Comparison of ENCODE assay signal across 18 cellular contexts in genomic region chr3:15612001-15612400, GRCh38. TPM values are rescaled to one million over a fixed set of nuclear protein-coding genes. Genes with fewer than 3 reads are reported as not detected.
DNase-seq lines count a peak whose midpoint lies in the region; ATAC-seq, FAIRE-seq and TF ChIP-seq lines count a peak whose summit lies in the region.
"Had no signal": no experiment of that assay in that cellular context is flagged by ENCODE, and none has a peak within 500 bp of the region (broad histone marks: within the 10 kb centered on the region; RNA-seq: fewer than 3 reads in every experiment).

No MANE protein-coding gene starts in this region.

- no peaks in the 10 kb centered on the region; the same call in 1 of the 2 replicates for H3K36me3 ChIP-seq in Panc1 (ENCODE audit: control insufficient read depth, insufficient read depth, low read length)
- H3K36me3 ChIP-seq: BLaER1 treated with 17β-estradiol and CSF1 and Interleukin-3, amounts not matched to agents 10 nM and 100 nM had no signal

- no peaks in the 10 kb centered on the region for H3K27me3 Mint-ChIP-seq in activated naive CD4-positive, alpha-beta T cell treated with anti-CD3 and anti-CD28 coated beads, Interleukin-2, amount 50 U/mL, for 24 hours
- H3K27me3 Mint-ChIP-seq in activated CD8-positive, alpha-beta memory T cell treated with anti-CD3 and anti-CD28 coated beads, Interleukin-2, amount 10 ng/mL, durations not matched to agents 7 days and 5 days, result no peaks in the 10 kb centered on the region

- intact Hi-C loops in Panc1 (cut with micrococcal nuclease; ENCODE audit: unreplicated experiment), result no loop called here

- BruUV-seq in Panc1 (replicated peaks; lab: Mats Ljungman, UMichigan), result no TSS peak

- POLR2A ChIA-PET in Panc1 (lab: Charles Lee), result interaction anchor here (0.7 kb wide), 1 partner anchor 27 kb away, joined by 3 read pairs; no protein-coding TSS in a partner anchor

- no peak for DNase-seq in activated naive CD4-positive, alpha-beta T cell treated with anti-CD3 and anti-CD28 coated beads, Interleukin-2, amount 50 U/mL, for 72 hours (ENCODE audit: low spot score in 2 of 2)
- DNase-seq in Panc1 (ENCODE audit: low read depth, low spot score) (no peak), SK-N-DZ (ENCODE audit: low spot score) (no peak), putamen (ENCODE audit: low spot score) (no peak), inferior parietal cortex (ENCODE audit: extremely low spot score) (no peak)
- no peak for DNase-seq in activated CD8-positive, alpha-beta memory T cell treated with anti-CD3 and anti-CD28 coated beads, Interleukin-2, amount 10 ng/mL, durations not matched to agents 7 days and 5 days
- DNase-seq: DMS 273 treated with DMSO at 0.1 percent for 48 hours, DND-41, KG1, NCI-H2029, NCI-H2171, NCI-H526, SIG-M5 had no signal

- no peaks in the 10 kb centered on the region for H3K9me3 Mint-ChIP-seq in activated naive CD4-positive, alpha-beta T cell treated with anti-CD3 and anti-CD28 coated beads, Interleukin-2, amount 50 U/mL, for 24 hours
- H3K9me3 Mint-ChIP-seq in activated naive CD4-positive, alpha-beta T cell treated with anti-CD3 and anti-CD28 coated beads, Interleukin-2, amount 50 U/mL, for 72 hours, result no peaks in the 10 kb centered on the region
- H3K9me3 Mint-ChIP-seq in activated CD8-positive, alpha-beta memory T cell treated with anti-CD3 and anti-CD28 coated beads, Interleukin-2, amount 10 ng/mL, durations not matched to agents 7 days and 5 days (ENCODE audit: low read depth), result peaks cover 3% of the 10 kb centered on the region

- no peak for ATAC-seq in activated naive CD4-positive, alpha-beta T cell treated with anti-CD3 and anti-CD28 coated beads, Interleukin-2, amount 50 U/mL, for 72 hours
- ATAC-seq in Panc1, result no peak
- ATAC-seq in activated CD8-positive, alpha-beta memory T cell treated with anti-CD3 and anti-CD28 coated beads, Interleukin-2, amount 10 ng/mL, durations not matched to agents 7 days and 5 days, result no peak
- ATAC-seq: HepG2 had no signal

- peaks cover 25% of the 10 kb centered on the region for H3K4me1 Mint-ChIP-seq in activated naive CD4-positive, alpha-beta T cell treated with anti-CD3 and anti-CD28 coated beads, Interleukin-2, amount 50 U/mL, for 24 hours
- no peaks in the 10 kb centered on the region for H3K4me1 Mint-ChIP-seq in activated CD8-positive, alpha-beta memory T cell treated with anti-CD3 and anti-CD28 coated beads, Interleukin-2, amount 10 ng/mL, durations not matched to agents 7 days and 5 days

- FAIRE-seq in islet of Langerhans (lab: Jason Lieb, UNC), result peak; percentile 96
- FAIRE-seq: HepG2 had no signal

- no peak for TF ChIP-seq CTCF in Panc1 (IDR thresholded peaks at IDR 0.05)

- in situ Hi-C loops in Panc1 (cut with HindIII; ENCODE audit: low pct_unique_long_range_greater_than_20kb, low sequenced_read_pairs), result no loop called here

- CTCF ChIA-PET in Panc1 (lab: Charles Lee), result no interaction called here
- CTCF ChIA-PET in activated CD8-positive, alpha-beta memory T cell treated with anti-CD3 and anti-CD28 coated beads, Interleukin-2, amount 10 ng/mL, durations not matched to agents 7 days and 5 days (lab: Charles Lee), result no interaction called here

- no peaks in the 10 kb centered on the region for H3K27me3 ChIP-seq in Panc1 (ENCODE audit: control insufficient read depth, insufficient read depth, low read length)
- H3K27me3 ChIP-seq: BLaER1 treated with 17β-estradiol and CSF1 and Interleukin-3, amounts not matched to agents 10 nM and 100 nM had no signal

- H3K36me3 Mint-ChIP-seq in activated naive CD4-positive, alpha-beta T cell treated with anti-CD3 and anti-CD28 coated beads, Interleukin-2, amount 50 U/mL, for 24 hours, result peaks cover 14% of the 10 kb centered on the region
- H3K36me3 Mint-ChIP-seq in activated naive CD4-positive, alpha-beta T cell treated with anti-CD3 and anti-CD28 coated beads, Interleukin-2, amount 50 U/mL, for 72 hours, result no peaks in the 10 kb centered on the region
- peaks cover 6% of the 10 kb centered on the region for H3K36me3 Mint-ChIP-seq in activated CD8-positive, alpha-beta memory T cell treated with anti-CD3 and anti-CD28 coated beads, Interleukin-2, amount 10 ng/mL, durations not matched to agents 7 days and 5 days

- H3K27ac ChIP-seq in Panc1 (ENCODE audit: low read length), result peak overlapping the region; percentile 73; the same call in 1 of the 2 replicates
- H3K27ac ChIP-seq: BLaER1 treated with 17β-estradiol and CSF1 and Interleukin-3, amounts not matched to agents 10 nM and 100 nM; RWPE1 had no signal

- no peak overlapping the region for H3K4me3 Mint-ChIP-seq in activated naive CD4-positive, alpha-beta T cell treated with anti-CD3 and anti-CD28 coated beads, Interleukin-2, amount 50 U/mL, for 24 hours
- H3K4me3 Mint-ChIP-seq in activated CD8-positive, alpha-beta memory T cell treated with anti-CD3 and anti-CD28 coated beads, Interleukin-2, amount 10 ng/mL, durations not matched to agents 7 days and 5 days, result no peak overlapping the region

- H3K9me3 ChIP-seq in Panc1 (ENCODE audit: control insufficient read depth, insufficient read depth, low read depth, low read length), result no peaks in the 10 kb centered on the region

- no peak overlapping the region for H3K4me3 ChIP-seq in Panc1 (ENCODE audit: low read depth in 2 of 2, low read length in 2 of 2)
- H3K4me3 ChIP-seq: BLaER1 treated with 17β-estradiol and CSF1 and Interleukin-3, amounts not matched to agents 10 nM and 100 nM had no signal

- H3K27ac Mint-ChIP-seq in activated naive CD4-positive, alpha-beta T cell treated with anti-CD3 and anti-CD28 coated beads, Interleukin-2, amount 50 U/mL, for 24 hours, result peak overlapping the region; percentile 37
- no peak overlapping the region for H3K27ac Mint-ChIP-seq in activated naive CD4-positive, alpha-beta T cell treated with anti-CD3 and anti-CD28 coated beads, Interleukin-2, amount 50 U/mL, for 72 hours
- H3K27ac Mint-ChIP-seq in activated CD8-positive, alpha-beta memory T cell treated with anti-CD3 and anti-CD28 coated beads, Interleukin-2, amount 10 ng/mL, durations not matched to agents 7 days and 5 days, result no peak overlapping the region

- peaks cover 33% of the 10 kb centered on the region for H3K4me1 ChIP-seq in Panc1 (ENCODE audit: control insufficient read depth, insufficient read depth, low read length)

RNA-seq across cellular contexts. Expression of gene BTD, which starts 10.5 kb away (rescaled TPM):
- 10 to 100 TPM in 1 of 2 donors, 1 to 10 TPM in 1; 6.0 to 14.3 TPM for total RNA-seq in activated naive CD4-positive, alpha-beta T cell treated with anti-CD3 and anti-CD28 coated beads, Interleukin-2, amount 50 U/mL, for 72 hours
- total RNA-seq in Panc1 (2021; ENCODE audit: unreplicated experiment), result 22.7 TPM
- polyA plus RNA-seq in Panc1 (2012; ENCODE audit: insufficient read length), result 21.4 TPM
- 1 to 10 TPM; 5.2 to 6.2 TPM for total RNA-seq in activated CD8-positive, alpha-beta memory T cell treated with anti-CD3 and anti-CD28 coated beads, Interleukin-2, amount 10 ng/mL, durations not matched to agents 7 days and 5 days
- polyA plus RNA-seq in SK-N-DZ (2014; cell fraction: cytosol; rRNA removed), result 8.8 and 12.4 TPM in 2 replicates
- 7.5 and 16.8 TPM in 2 replicates for polyA plus RNA-seq in SK-N-DZ (2014; cell fraction: nucleus; rRNA removed)

RNA-seq across cellular contexts. Expression of gene HACL1, which starts 10.6 kb away (rescaled TPM):
- total RNA-seq in activated naive CD4-positive, alpha-beta T cell treated with anti-CD3 and anti-CD28 coated beads, Interleukin-2, amount 50 U/mL, for 72 hours, result 10 to 100 TPM; 22.7 to 34.2 TPM
- total RNA-seq in Panc1 (2021; ENCODE audit: unreplicated experiment), result 26.8 TPM
- 25.1 TPM for polyA plus RNA-seq in Panc1 (2012; ENCODE audit: insufficient read length)
- total RNA-seq in activated CD8-positive, alpha-beta memory T cell treated with anti-CD3 and anti-CD28 coated beads, Interleukin-2, amount 10 ng/mL, durations not matched to agents 7 days and 5 days, result 10 to 100 TPM; 24.4 to 25.5 TPM
- polyA plus RNA-seq in SK-N-DZ (2014; cell fraction: cytosol; rRNA removed), result 54.7 and 56.8 TPM in 2 replicates
- 34.1 and 50.7 TPM in 2 replicates for polyA plus RNA-seq in SK-N-DZ (2014; cell fraction: nucleus; rRNA removed)
